8 cellular contexts compared by ENCODE assay signal in the genomic region with DNA sequence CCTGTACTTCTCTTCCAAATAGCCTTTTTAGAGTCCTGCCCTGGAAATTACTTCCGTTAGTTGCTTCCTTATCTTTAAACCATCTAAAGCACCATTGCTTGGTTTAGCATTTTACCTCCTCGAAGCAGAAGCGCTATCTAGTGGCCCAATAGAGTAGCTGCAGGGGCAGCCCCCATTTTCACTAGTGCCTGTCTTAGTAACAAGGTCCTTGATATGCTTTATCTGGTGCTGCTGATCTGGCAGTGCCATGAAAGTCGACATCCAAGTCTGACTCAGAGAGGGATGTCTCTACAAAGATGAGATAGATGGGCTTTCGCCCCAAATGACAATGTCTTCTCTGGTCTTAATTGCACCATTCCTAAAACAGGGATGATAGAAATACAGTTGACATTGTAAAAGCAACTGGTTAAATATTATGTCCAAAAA. TPM values are rescaled to one million over a fixed set of nuclear protein-coding genes. Genes with fewer than 3 reads are reported as not detected.
DNase-seq lines count a peak whose midpoint lies in the region; ATAC-seq and TF ChIP-seq lines count a peak whose summit lies in the region.

No MANE protein-coding gene starts in this region.

- H3K4me1 ChIP-seq in HAP-1 (no peaks in the 10 kb centered on the region), gastrocnemius medialis (no peaks in the 10 kb centered on the region)

- DNase-seq in DMS114 treated with DMSO at 0.1 percent for 48 hours (lab: John Stamatoyannopoulos, UW; ENCODE audit: unreplicated experiment) (peak; percentile 88), HAP-1 (ENCODE audit: low spot score in 2 of 2) (peak; percentile 81 to 84), NCI-H146 (lab: John Stamatoyannopoulos, UW) (peak; percentile 74), SW480 (ENCODE audit: low spot score) (peak; percentile 86), left ventricle myocardium superior (peak; percentile 30), gastrocnemius medialis (peak in 1 of 2 donors; percentile 16), cerebellar nuclear complex (lab: John Stamatoyannopoulos, UW) (no peak)
- DNase-seq in activated naive CD8-positive, alpha-beta T cell treated with anti-CD3 and anti-CD28 coated beads, Interleukin-2, amount 50 U/mL, for 16 hours (ENCODE audit: low read depth, low spot score) = peak; percentile 40

- ATAC-seq in left ventricle myocardium superior (peak; percentile 23), gastrocnemius medialis (peak in 1 of 2 donors; percentile 41)

- no peaks in the 10 kb centered on the region for H3K36me3 ChIP-seq in HAP-1 (replicated peaks)
- no peaks in the 10 kb centered on the region for H3K36me3 ChIP-seq in gastrocnemius medialis

- in situ Hi-C loops in HAP-1 (cut with MboI; ENCODE audit: low sequenced_read_pairs) (no loop called here), gastrocnemius medialis (cut with MboI; ENCODE audit: low sequenced_read_pairs in 4 of 4) (no loop called here)

- TF ChIP-seq CTCF in gastrocnemius medialis (IDR thresholded peaks at IDR 0.05 in 4 of 5, conservative IDR thresholded peaks at IDR 0.05 in 1 of 5) = peak in 4 of 5 experiments; percentile 30 to 66 (median 57)

- no peak overlapping the region for H3K27ac ChIP-seq in gastrocnemius medialis

- intact Hi-C loops in left ventricle myocardium superior (cut with micrococcal nuclease) = no loop called here
- intact Hi-C loops in gastrocnemius medialis (cut with DNase I; ENCODE audit: low total_unique reads) = no loop called here

- no peaks in the 10 kb centered on the region for H3K9me3 ChIP-seq in HAP-1
- no peaks in the 10 kb centered on the region for H3K9me3 ChIP-seq in gastrocnemius medialis

- no peaks in the 10 kb centered on the region for H3K27me3 ChIP-seq in HAP-1 (ENCODE audit: low read depth)
- H3K27me3 ChIP-seq in gastrocnemius medialis = no peaks in the 10 kb centered on the region

- no peak for TF ChIP-seq POLR2A in gastrocnemius medialis (IDR thresholded peaks at IDR 0.05)

- H3K4me3 ChIP-seq in HAP-1 (no peak overlapping the region), gastrocnemius medialis (no peak overlapping the region)

RNA-seq across cellular contexts. Expression of a gene that starts 25.0 kb away (rescaled TPM):
- total RNA-seq in left ventricle myocardium superior (0.87 TPM), gastrocnemius medialis (1 to 10 TPM in 2 of 4 donors, under 1 TPM in 2; 0.05 to 4.0 (median 1.5) TPM)

Comparison
In these comparisons a context has a peak if more than half of its experiments do, and no peak if none do; other contexts are left out.
1. DNase-seq: peak in DMS114 treated with DMSO at 0.1 percent for 48 hours (single experiment), HAP-1 (2 of 2), NCI-H146 (single experiment), SW480 (single experiment), activated naive CD8-positive, alpha-beta T cell treated with anti-CD3 and anti-CD28 coated beads, Interleukin-2, amount 50 U/mL, for 16 hours (single experiment) and left ventricle myocardium superior (single experiment); none in cerebellar nuclear complex (0 of 2).